Comparison of ENCODE assay signal across 9 cellular contexts in genomic region chr3:59425942-59426341, GRCh38.
A peak's percentile ranks its signal among the peaks of the same experiment; 100 is the strongest.
DNase-seq lines count a peak whose midpoint lies in the region; ATAC-seq and TF ChIP-seq lines count a peak whose summit lies in the region.
"Had no signal": no experiment of that assay in that cellular context is flagged by ENCODE, and none has a peak within 500 bp of the region (broad histone marks: within the 10 kb centered on the region; RNA-seq: fewer than 3 reads in every experiment).

No MANE protein-coding gene starts in this region.

- H3K36me3 Mint-ChIP-seq in naive thymus-derived CD4-positive, alpha-beta T cell, result peaks cover 0 to 4% (median 0%) of the 10 kb centered on the region in 5 donors

- peak overlapping the region in 8 of 10 donors; percentile 18 to 68 (median 52) for H3K4me3 Mint-ChIP-seq in naive thymus-derived CD4-positive, alpha-beta T cell

- intact Hi-C loops in naive thymus-derived CD4-positive, alpha-beta T cell (cut with micrococcal nuclease), result loop anchor here (2.0 to 5.0 kb wide), 4 partner anchors 37 to 213 kb away; no protein-coding TSS in a partner anchor

- ATAC-seq in naive thymus-derived CD4-positive, alpha-beta T cell, result peak; percentile 63
- ATAC-seq in HG03045 (IDR thresholded peaks at IDR 0.05; ENCODE audit: unreplicated experiment) (no peak), HG02571 (IDR thresholded peaks at IDR 0.05; ENCODE audit: unreplicated experiment) (no peak)

- POLR2A ChIA-PET in naive thymus-derived CD4-positive, alpha-beta T cell (lab: Charles Lee), result interaction anchor here (1.7 to 2.2 kb wide), 2 partner anchors 18 to 26 kb away, joined by 5 to 9 read pairs; no protein-coding TSS in a partner anchor

- peaks cover 36 to 59% (median 52%) of the 10 kb centered on the region in 7 donors for H3K4me1 Mint-ChIP-seq in naive thymus-derived CD4-positive, alpha-beta T cell

- no peaks in the 10 kb centered on the region for H3K79me2 ChIP-seq in ACC112 (ENCODE audit: control insufficient read depth, insufficient read depth, low read length, unreplicated experiment)

- peak overlapping the region; percentile 51 for H2AFZ ChIP-seq in ACC112 (ENCODE audit: low read length, unreplicated experiment)

- TF ChIP-seq CTCF in coronary artery (IDR thresholded peaks at IDR 0.05), result no peak

- no peaks in the 10 kb centered on the region for H3K36me3 ChIP-seq in ACC112 (ENCODE audit: insufficient read depth, low read length)
- no peaks in the 10 kb centered on the region for H3K36me3 ChIP-seq in naive thymus-derived CD4-positive, alpha-beta T cell (ENCODE audit: control insufficient read depth in 2 of 3, insufficient read depth in 3 of 3, low read length in 3 of 3)
- H3K36me3 ChIP-seq: thyroid gland had no signal

- peaks cover 0 to 2% (median 0%) of the 10 kb centered on the region in 11 donors for H3K9me3 Mint-ChIP-seq in naive thymus-derived CD4-positive, alpha-beta T cell

- H3K27ac ChIP-seq in ACC112 (ENCODE audit: low read depth, low read length) (peak overlapping the region; percentile 89), coronary artery (no peak overlapping the region)
- H3K27ac ChIP-seq in naive thymus-derived CD4-positive, alpha-beta T cell (ENCODE audit: low read depth, low read length), result no peak overlapping the region

- peak; percentile 52 for DNase-seq in Jurkat, Clone E6-1 (ENCODE audit: low read depth, low spot score)
- peak; percentile 6 for DNase-seq in activated T-cell treated with anti-CD3 and anti-CD28 coated beads for 1 hour (ENCODE audit: low read depth)
- DNase-seq in naive thymus-derived CD4-positive, alpha-beta T cell, result peak in 8 of 9 donors; percentile 41 to 69 (median 58)
- no peak for DNase-seq in COLO829 (ENCODE audit: low spot score)
- no peak for DNase-seq in coronary artery (ENCODE audit: low spot score)

- peaks cover 48% of the 10 kb centered on the region for H3K4me1 ChIP-seq in ACC112 (ENCODE audit: control insufficient read depth, insufficient read depth, low read length, unreplicated experiment)
- H3K4me1 ChIP-seq in naive thymus-derived CD4-positive, alpha-beta T cell (ENCODE audit: control insufficient read depth in 2 of 2, insufficient read depth in 2 of 2, low read length in 2 of 2), result peaks cover 46 to 50% of the 10 kb centered on the region in 2 donors

- peak overlapping the region; percentile 54 to 89 (median 76) for H3K27ac Mint-ChIP-seq in naive thymus-derived CD4-positive, alpha-beta T cell

- no peaks in the 10 kb centered on the region for H3K27me3 Mint-ChIP-seq in naive thymus-derived CD4-positive, alpha-beta T cell

- no peaks in the 10 kb centered on the region for H3K9me3 ChIP-seq in naive thymus-derived CD4-positive, alpha-beta T cell (ENCODE audit: control insufficient read depth in 2 of 3, low read length in 3 of 3)
- H3K9me3 ChIP-seq: thyroid gland had no signal

- no peaks in the 10 kb centered on the region for H3K27me3 ChIP-seq in ACC112 (ENCODE audit: insufficient read depth, low read length)
- H3K27me3 ChIP-seq in naive thymus-derived CD4-positive, alpha-beta T cell (ENCODE audit: control insufficient read depth in 2 of 2, insufficient read depth in 2 of 2, low read length in 2 of 2), result no peaks in the 10 kb centered on the region
- H3K27me3 ChIP-seq: thyroid gland had no signal

- H3K4me3 ChIP-seq in ACC112 (ENCODE audit: low read depth, low read length) (peak overlapping the region; percentile 39), coronary artery (no peak overlapping the region)
- H3K4me3 ChIP-seq in Jurkat, Clone E6-1 (ENCODE audit: low read length), result no peak overlapping the region
- H3K4me3 ChIP-seq in naive thymus-derived CD4-positive, alpha-beta T cell (ENCODE audit: low read length), result no peak overlapping the region
- H3K4me3 ChIP-seq: thyroid gland had no signal

- CTCF ChIA-PET in naive thymus-derived CD4-positive, alpha-beta T cell (lab: Charles Lee), result interaction anchor here (2.3 kb wide), 1 partner anchor 17 kb away, joined by 10 read pairs; no protein-coding TSS in a partner anchor

Comparison
In these comparisons a context has a peak if more than half of its experiments do, and no peak if none do; other contexts are left out.
1. DNase-seq: peak in Jurkat, Clone E6-1 (single experiment), activated T-cell treated with anti-CD3 and anti-CD28 coated beads for 1 hour (single experiment) and naive thymus-derived CD4-positive, alpha-beta T cell (8 of 9); none in COLO829 (single experiment) and coronary artery (single experiment).